Comparison of ENCODE assay signal across 28 cellular contexts in the genomic region with DNA sequence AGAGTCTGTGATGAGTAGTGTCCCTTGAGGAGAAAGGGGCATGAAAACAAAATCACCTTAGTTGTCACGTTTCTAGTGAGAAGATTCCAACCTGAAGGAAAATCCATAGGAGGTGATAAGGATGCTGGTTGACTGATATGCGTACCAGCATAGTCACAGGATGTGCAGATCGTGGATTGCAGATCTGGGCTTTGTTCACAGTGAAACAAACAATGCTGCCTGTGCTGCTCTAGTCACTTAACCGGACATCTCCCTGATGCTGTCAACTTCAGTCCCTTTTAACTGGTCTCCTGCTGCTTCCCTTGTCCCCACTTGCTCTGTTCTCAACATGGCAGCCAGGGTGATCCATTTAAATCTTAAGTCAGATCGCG.
"Had no signal": no experiment of that assay in that cellular context is flagged by ENCODE, and none has a peak within 500 bp of the region (broad histone marks: within the 10 kb centered on the region; RNA-seq: fewer than 3 reads in every experiment).

No MANE protein-coding gene starts in this region.

- H3K27ac ChIP-seq: dorsolateral prefrontal cortex, esophagus muscularis mucosa, parathyroid adenoma, suprapubic skin, tibial nerve had no signal

- H2AFZ ChIP-seq: parathyroid adenoma had no signal

- DNase-seq: activated CD4-positive, alpha-beta memory T cell treated with anti-CD3 and anti-CD28 coated beads for 36 hours; activated CD4-positive, alpha-beta T cell treated with anti-CD3 and anti-CD28 coated beads for 4 hours; activated CD4-positive, CD25-positive, alpha-beta regulatory T cell; activated effector memory CD4-positive, alpha-beta T cell treated with anti-CD3 and anti-CD28 coated beads, Interleukin-2, amount 50 U/mL, for 16 hours; activated naive CD4-positive, alpha-beta T cell treated with anti-CD3 and anti-CD28 coated beads, Interleukin-2, amount 10 ng/mL, durations not matched to agents 7 days and 5 days; activated T-cell treated with anti-CD3 and anti-CD28 coated beads, Interleukin-2, amount 50 U/mL, for 72 hours; aorta; caudate nucleus; dorsolateral prefrontal cortex; effector memory CD8-positive, alpha-beta T cell; head of caudate nucleus; naive thymus-derived CD4-positive, alpha-beta T cell; nucleus accumbens; right cardiac atrium; stimulated activated CD4-positive, alpha-beta T cell treated with anti-CD3 and anti-CD28 coated beads, Interleukin-12 subunit alpha, Interleukin-12 subunit beta, amount 100 ng/mL, for 4 hours; stimulated activated CD4-positive, alpha-beta T cell treated with anti-CD3 and anti-CD28 coated beads, Interleukin-4, amount 100 ng/mL, for 4 hours; T1000 had no signal

- H3K4me1 ChIP-seq: esophagus muscularis mucosa, suprapubic skin had no signal

- H3K9ac ChIP-seq: parathyroid adenoma had no signal

- H3K4me3 ChIP-seq: dorsolateral prefrontal cortex, esophagus muscularis mucosa, lung, suprapubic skin, tibial nerve had no signal

- H3K27me3 Mint-ChIP-seq: activated CD4-positive, alpha-beta memory T cell treated with anti-CD3 and anti-CD28 coated beads for 36 hours; activated naive CD4-positive, alpha-beta T cell treated with anti-CD3 and anti-CD28 coated beads, Interleukin-2, amount 10 ng/mL, durations not matched to agents 7 days and 5 days; brain; effector memory CD8-positive, alpha-beta T cell; naive thymus-derived CD4-positive, alpha-beta T cell; stimulated activated naive CD8-positive, alpha-beta T cell treated with anti-CD3 and anti-CD28 coated beads, Interleukin-15, Interleukin-2, amounts not matched to agents 100 ng/mL and 50 ng/mL, for 24 hours had no signal

- H3K27me3 ChIP-seq: suprapubic skin, tibial nerve had no signal

- ATAC-seq: activated T-cell treated with anti-CD3 and anti-CD28 coated beads, Interleukin-2, amount 50 U/mL, for 72 hours; effector memory CD8-positive, alpha-beta T cell; naive thymus-derived CD4-positive, alpha-beta T cell; right cardiac atrium had no signal

- H3K36me3 Mint-ChIP-seq: brain had no signal

- FAIRE-seq: colon, frontal cortex, keratinocyte, urothelium cell line had no signal

- H3K9me3 Mint-ChIP-seq: activated CD4-positive, alpha-beta memory T cell treated with anti-CD3 and anti-CD28 coated beads for 36 hours; activated naive CD4-positive, alpha-beta T cell treated with anti-CD3 and anti-CD28 coated beads, Interleukin-2, amount 10 ng/mL, durations not matched to agents 7 days and 5 days; activated T-cell treated with anti-CD3 and anti-CD28 coated beads, Interleukin-2, amount 50 U/mL, for 72 hours; brain; effector memory CD8-positive, alpha-beta T cell; stimulated activated naive CD8-positive, alpha-beta T cell treated with anti-CD3 and anti-CD28 coated beads, Interleukin-15, Interleukin-2, amounts not matched to agents 100 ng/mL and 50 ng/mL, for 24 hours had no signal

- H3K36me3 ChIP-seq: esophagus muscularis mucosa, suprapubic skin, tibial nerve had no signal

- H3K9me3 ChIP-seq: esophagus muscularis mucosa, suprapubic skin, tibial nerve had no signal

- H3K4me3 Mint-ChIP-seq: activated CD4-positive, alpha-beta memory T cell treated with anti-CD3 and anti-CD28 coated beads for 36 hours; activated naive CD4-positive, alpha-beta T cell treated with anti-CD3 and anti-CD28 coated beads, Interleukin-2, amount 10 ng/mL, durations not matched to agents 7 days and 5 days; activated T-cell treated with anti-CD3 and anti-CD28 coated beads, Interleukin-2, amount 50 U/mL, for 72 hours; brain; stimulated activated naive CD8-positive, alpha-beta T cell treated with anti-CD3 and anti-CD28 coated beads, Interleukin-15, Interleukin-2, amounts not matched to agents 100 ng/mL and 50 ng/mL, for 24 hours had no signal

- H3K27ac Mint-ChIP-seq: activated CD4-positive, alpha-beta memory T cell treated with anti-CD3 and anti-CD28 coated beads for 36 hours; activated naive CD4-positive, alpha-beta T cell treated with anti-CD3 and anti-CD28 coated beads, Interleukin-2, amount 10 ng/mL, durations not matched to agents 7 days and 5 days; activated T-cell treated with anti-CD3 and anti-CD28 coated beads, Interleukin-2, amount 50 U/mL, for 72 hours; stimulated activated naive CD8-positive, alpha-beta T cell treated with anti-CD3 and anti-CD28 coated beads, Interleukin-15, Interleukin-2, amounts not matched to agents 100 ng/mL and 50 ng/mL, for 24 hours had no signal
